Comparison of ENCODE assay signal across 23 cellular contexts in genomic region chr1:230385930-230386329, GRCh38. TPM values are rescaled to one million over a fixed set of nuclear protein-coding genes. Genes with fewer than 3 reads are reported as not detected.
"Had no signal": no experiment of that assay in that cellular context is flagged by ENCODE, and none has a peak within 500 bp of the region (broad histone marks: within the 10 kb centered on the region; RNA-seq: fewer than 3 reads in every experiment).

No MANE protein-coding gene starts in this region.

- H3K36me3 ChIP-seq: colonic mucosa, heart left ventricle had no signal

- H3K27ac Mint-ChIP-seq: activated CD4-positive, alpha-beta memory T cell treated with anti-CD3 and anti-CD28 coated beads, Interleukin-2, amount 10 ng/mL, durations not matched to agents 7 days and 5 days; activated CD4-positive, alpha-beta T cell treated with anti-CD3 and anti-CD28 coated beads, Interleukin-2, amount 10 ng/mL, durations not matched to agents 7 days and 5 days; activated naive CD4-positive, alpha-beta T cell treated with anti-CD3 and anti-CD28 coated beads, Interleukin-2, amount 10 ng/mL, durations not matched to agents 7 days and 5 days; activated naive CD4-positive, alpha-beta T cell treated with anti-CD3 and anti-CD28 coated beads, Interleukin-2, amount 50 U/mL, for 72 hours; activated naive CD8-positive, alpha-beta T cell treated with anti-CD3 and anti-CD28 coated beads, Interleukin-2, amount 10 ng/mL, durations not matched to agents 7 days and 5 days; activated T-cell treated with anti-CD3 and anti-CD28 coated beads, Interleukin-2, amount 50 U/mL, for 24 hours; activated T-cell treated with anti-CD3 and anti-CD28 coated beads, Interleukin-2, amount 50 U/mL, for 72 hours; endodermal cell had no signal

- H3K27me3 ChIP-seq: colonic mucosa, heart left ventricle had no signal

- H3K4me3 Mint-ChIP-seq: activated CD4-positive, alpha-beta memory T cell treated with anti-CD3 and anti-CD28 coated beads, Interleukin-2, amount 10 ng/mL, durations not matched to agents 7 days and 5 days; activated CD4-positive, alpha-beta T cell treated with anti-CD3 and anti-CD28 coated beads, Interleukin-2, amount 10 ng/mL, durations not matched to agents 7 days and 5 days; activated naive CD4-positive, alpha-beta T cell treated with anti-CD3 and anti-CD28 coated beads, Interleukin-2, amount 10 ng/mL, durations not matched to agents 7 days and 5 days; activated naive CD8-positive, alpha-beta T cell treated with anti-CD3 and anti-CD28 coated beads, Interleukin-2, amount 10 ng/mL, durations not matched to agents 7 days and 5 days; activated T-cell treated with anti-CD3 and anti-CD28 coated beads, Interleukin-2, amount 50 U/mL, for 24 hours; activated T-cell treated with anti-CD3 and anti-CD28 coated beads, Interleukin-2, amount 50 U/mL, for 72 hours; endodermal cell had no signal

- H3K36me3 Mint-ChIP-seq: activated naive CD4-positive, alpha-beta T cell treated with anti-CD3 and anti-CD28 coated beads, Interleukin-2, amount 10 ng/mL, durations not matched to agents 7 days and 5 days; activated naive CD4-positive, alpha-beta T cell treated with anti-CD3 and anti-CD28 coated beads, Interleukin-2, amount 50 U/mL, for 72 hours; activated naive CD8-positive, alpha-beta T cell treated with anti-CD3 and anti-CD28 coated beads, Interleukin-2, amount 10 ng/mL, durations not matched to agents 7 days and 5 days had no signal

- H3K9me3 ChIP-seq: colonic mucosa, heart left ventricle had no signal

- ATAC-seq: activated naive CD4-positive, alpha-beta T cell treated with anti-CD3 and anti-CD28 coated beads, Interleukin-2, amount 50 U/mL, for 72 hours; activated T-cell treated with anti-CD3 and anti-CD28 coated beads, Interleukin-2, amount 50 U/mL, for 72 hours; esophagus mucosa had no signal

- H3K4me3 ChIP-seq: colonic mucosa, heart left ventricle had no signal

- H3K4me1 ChIP-seq: colonic mucosa had no signal

- H3K4me1 Mint-ChIP-seq: activated CD4-positive, alpha-beta memory T cell treated with anti-CD3 and anti-CD28 coated beads, Interleukin-2, amount 10 ng/mL, durations not matched to agents 7 days and 5 days; activated CD4-positive, alpha-beta T cell treated with anti-CD3 and anti-CD28 coated beads, Interleukin-2, amount 10 ng/mL, durations not matched to agents 7 days and 5 days; activated naive CD4-positive, alpha-beta T cell treated with anti-CD3 and anti-CD28 coated beads, Interleukin-2, amount 10 ng/mL, durations not matched to agents 7 days and 5 days; activated naive CD8-positive, alpha-beta T cell treated with anti-CD3 and anti-CD28 coated beads, Interleukin-2, amount 10 ng/mL, durations not matched to agents 7 days and 5 days had no signal

- H3K27ac ChIP-seq: colonic mucosa had no signal

- H3K9me3 Mint-ChIP-seq: activated CD4-positive, alpha-beta memory T cell treated with anti-CD3 and anti-CD28 coated beads, Interleukin-2, amount 10 ng/mL, durations not matched to agents 7 days and 5 days; activated CD4-positive, alpha-beta T cell treated with anti-CD3 and anti-CD28 coated beads, Interleukin-2, amount 10 ng/mL, durations not matched to agents 7 days and 5 days; activated naive CD4-positive, alpha-beta T cell treated with anti-CD3 and anti-CD28 coated beads, Interleukin-2, amount 10 ng/mL, durations not matched to agents 7 days and 5 days; activated naive CD4-positive, alpha-beta T cell treated with anti-CD3 and anti-CD28 coated beads, Interleukin-2, amount 50 U/mL, for 72 hours; activated naive CD8-positive, alpha-beta T cell treated with anti-CD3 and anti-CD28 coated beads, Interleukin-2, amount 10 ng/mL, durations not matched to agents 7 days and 5 days; activated T-cell treated with anti-CD3 and anti-CD28 coated beads, Interleukin-2, amount 50 U/mL, for 24 hours; activated T-cell treated with anti-CD3 and anti-CD28 coated beads, Interleukin-2, amount 50 U/mL, for 72 hours; endodermal cell had no signal

- DNase-seq: activated CD4-positive, alpha-beta memory T cell treated with anti-CD3 and anti-CD28 coated beads, Interleukin-2, amount 10 ng/mL, durations not matched to agents 7 days and 5 days; activated CD4-positive, alpha-beta T cell treated with anti-CD3 and anti-CD28 coated beads for 1 hour; activated CD4-positive, alpha-beta T cell treated with anti-CD3 and anti-CD28 coated beads for 4 hours; activated CD4-positive, alpha-beta T cell treated with anti-CD3 and anti-CD28 coated beads, Interleukin-2, amount 10 ng/mL, durations not matched to agents 7 days and 5 days; activated CD4-positive, alpha-beta T cell treated with anti-CD3 and anti-CD28 coated beads, Interleukin-2, amount 50 U/mL, for 4 hours; activated CD8-positive, alpha-beta memory T cell treated with anti-CD3 and anti-CD28 coated beads, Interleukin-2, amount 50 U/mL, for 48 hours; activated gamma-delta T cell; activated naive CD4-positive, alpha-beta T cell; activated naive CD4-positive, alpha-beta T cell treated with anti-CD3 and anti-CD28 coated beads, Interleukin-2, amount 10 ng/mL, durations not matched to agents 7 days and 5 days; activated naive CD8-positive, alpha-beta T cell treated with anti-CD3 and anti-CD28 coated beads, Interleukin-2, amount 10 ng/mL, durations not matched to agents 7 days and 5 days; activated T-cell treated with anti-CD3 and anti-CD28 coated beads for 4 hours; activated T-cell treated with anti-CD3 and anti-CD28 coated beads, Interleukin-2, amount 50 U/mL, for 24 hours; activated T-cell treated with anti-CD3 and anti-CD28 coated beads, Interleukin-2, amount 50 U/mL, for 72 hours; anterior cingulate cortex; central memory CD4-positive, alpha-beta T cell; colonic mucosa; effector memory CD4-positive, alpha-beta T cell; endodermal cell; foreskin fibroblast; heart left ventricle; T-helper 2 cell had no signal

RNA-seq across cellular contexts. Expression of gene PGBD5, which starts 40.2 kb away (rescaled TPM):
- total RNA-seq: activated CD4-positive, alpha-beta memory T cell treated with anti-CD3 and anti-CD28 coated beads, Interleukin-2, amount 10 ng/mL, durations not matched to agents 7 days and 5 days; activated CD4-positive, alpha-beta T cell treated with anti-CD3 and anti-CD28 coated beads, Interleukin-2, amount 10 ng/mL, durations not matched to agents 7 days and 5 days; activated naive CD8-positive, alpha-beta T cell treated with anti-CD3 and anti-CD28 coated beads, Interleukin-2, amount 10 ng/mL, durations not matched to agents 7 days and 5 days had no signal
